ENCODE assay signal across 1 cellular context in genomic region chr3:129593595-129594339, GRCh38.
TF ChIP-seq lines count a peak whose summit lies in the region.

No MANE protein-coding gene starts in this region.

TF ChIP-seq in HepG2, 621 proteins besides CTCF, POLR2A, EP300 and RAD21 (continued from another document and continues in another):
- TF ChIP-seq IKZF5 (CRISPR knock-in tag; IDR thresholded peaks at IDR 0.05) (peak; percentile 84; the same call in 1 of the 2 replicates), DBP (CRISPR knock-in tag; IDR thresholded peaks at IDR 0.05; ENCODE audit: not compliant biosample characterization) (no peak), MAFK (conservative IDR thresholded peaks at IDR 0.05 in 1 of 2, IDR thresholded peaks at IDR 0.05 in 1 of 2; ENCODE audit: low read length in 2 of 2) (no peak), ZNF556 (CRISPR knock-in tag; IDR thresholded peaks at IDR 0.05; ENCODE audit: borderline replicate concordance) (peak; percentile 30; the same call in 1 of the 2 replicates), YEATS2 (CRISPR knock-in tag; IDR thresholded peaks at IDR 0.05; ENCODE audit: borderline replicate concordance) (peak; percentile 63; the same call in 1 of the 2 replicates), NR2F2 (IDR thresholded peaks at IDR 0.05; ENCODE audit: borderline replicate concordance, low read depth) (peak; percentile 80; the same call in 1 of the 2 replicates), MEIS2 (CRISPR knock-in tag; IDR thresholded peaks at IDR 0.05) (peak; percentile 89), ATAD3A (CRISPR knock-in tag; IDR thresholded peaks at IDR 0.05) (no peak), KDM1A (CRISPR knock-in tag; IDR thresholded peaks at IDR 0.05) (no peak), PHF21A (CRISPR knock-in tag; IDR thresholded peaks at IDR 0.05) (peak; percentile 95), CHD2 (IDR thresholded peaks at IDR 0.05; ENCODE audit: low read depth, low read length) (no peak), SP5 (CRISPR knock-in tag; IDR thresholded peaks at IDR 0.05; ENCODE audit: borderline replicate concordance, low read depth) (peak; percentile 88), YY1 (IDR thresholded peaks at IDR 0.05; ENCODE audit: insufficient read depth, insufficient replicate concordance, low read depth, low read length) (peak; percentile 46), HCFC1 (IDR thresholded peaks at IDR 0.05; ENCODE audit: low read depth, low read length) (no peak), ZMAT3 (CRISPR knock-in tag; conservative IDR thresholded peaks at IDR 0.05) (peak; percentile 65), ZSCAN20 (CRISPR knock-in tag; IDR thresholded peaks at IDR 0.05; ENCODE audit: borderline replicate concordance) (peak; percentile 58; the same call in 1 of the 2 replicates), REPIN1 (CRISPR knock-in tag; IDR thresholded peaks at IDR 0.05; ENCODE audit: borderline replicate concordance, low read depth) (peak; percentile 77; the same call in 1 of the 2 replicates), ZNF557 (CRISPR knock-in tag; IDR thresholded peaks at IDR 0.05) (no peak), ZNF678 (CRISPR knock-in tag; IDR thresholded peaks at IDR 0.05) (no peak), ZIK1 (CRISPR knock-in tag; IDR thresholded peaks at IDR 0.05; ENCODE audit: borderline replicate concordance, low read depth) (0 out of 2 replicates have a peak, but pooled peaks have one; percentile 21), MBD4 (IDR thresholded peaks at IDR 0.05; ENCODE audit: borderline replicate concordance, low read length) (no peak), CENPT (CRISPR knock-in tag; IDR thresholded peaks at IDR 0.05; ENCODE audit: low read depth) (no peak), ESRRA (CRISPR knock-in tag; IDR thresholded peaks at IDR 0.05; ENCODE audit: low read depth) (no peak; the same call in none of the 2 replicates), NFKB2 (CRISPR knock-in tag; IDR thresholded peaks at IDR 0.05; ENCODE audit: borderline replicate concordance) (0 out of 2 replicates have a peak, but pooled peaks have one; percentile 58), THYN1 (CRISPR knock-in tag; IDR thresholded peaks at IDR 0.05; ENCODE audit: borderline replicate concordance, low read depth) (no peak), NR2F6 (IDR thresholded peaks at IDR 0.05) (peak; percentile 87), NR2F6 (CRISPR knock-in tag; IDR thresholded peaks at IDR 0.05) (peak; percentile 93), FOXO1 (CRISPR knock-in tag; IDR thresholded peaks at IDR 0.05) (peak; percentile 81), MEF2D (CRISPR knock-in tag; IDR thresholded peaks at IDR 0.05) (peak; percentile 78), TFDP2 (CRISPR knock-in tag; IDR thresholded peaks at IDR 0.05) (peak; percentile 61), TEAD3 (CRISPR knock-in tag; optimal IDR thresholded peaks at IDR 0.05; ENCODE audit: borderline replicate concordance) (peak; percentile 62), ZNF468 (CRISPR knock-in tag; IDR thresholded peaks at IDR 0.05) (no peak), ZNF24 (IDR thresholded peaks at IDR 0.05) (no peak), CCDC6 (CRISPR knock-in tag; IDR thresholded peaks at IDR 0.05) (no peak), TOPORS (CRISPR knock-in tag; IDR thresholded peaks at IDR 0.05) (no peak), ZNF713 (CRISPR knock-in tag; IDR thresholded peaks at IDR 0.05) (no peak), HOXA5 (CRISPR knock-in tag; IDR thresholded peaks at IDR 0.05) (no peak; the same call in 1 of the 2 replicates), RXRA (CRISPR knock-in tag; IDR thresholded peaks at IDR 0.05) (peak; percentile 66), HNRNPK (IDR thresholded peaks at IDR 0.05; ENCODE audit: low read depth, low read length, poor library complexity, severe bottlenecking) (no peak), CEBPG (CRISPR knock-in tag; IDR thresholded peaks at IDR 0.05) (peak; percentile 79), HIC2 (CRISPR knock-in tag; IDR thresholded peaks at IDR 0.05; ENCODE audit: low read depth) (peak; percentile 97), GATA4 (IDR thresholded peaks at IDR 0.05; ENCODE audit: borderline replicate concordance, low read depth) (no peak), CCAR2 (optimal IDR thresholded peaks at IDR 0.05; ENCODE audit: low read depth, low read length) (no peak), SETDB1 (CRISPR knock-in tag; IDR thresholded peaks at IDR 0.05; ENCODE audit: borderline replicate concordance) (no peak)
- TF ChIP-seq, protein P1, sequence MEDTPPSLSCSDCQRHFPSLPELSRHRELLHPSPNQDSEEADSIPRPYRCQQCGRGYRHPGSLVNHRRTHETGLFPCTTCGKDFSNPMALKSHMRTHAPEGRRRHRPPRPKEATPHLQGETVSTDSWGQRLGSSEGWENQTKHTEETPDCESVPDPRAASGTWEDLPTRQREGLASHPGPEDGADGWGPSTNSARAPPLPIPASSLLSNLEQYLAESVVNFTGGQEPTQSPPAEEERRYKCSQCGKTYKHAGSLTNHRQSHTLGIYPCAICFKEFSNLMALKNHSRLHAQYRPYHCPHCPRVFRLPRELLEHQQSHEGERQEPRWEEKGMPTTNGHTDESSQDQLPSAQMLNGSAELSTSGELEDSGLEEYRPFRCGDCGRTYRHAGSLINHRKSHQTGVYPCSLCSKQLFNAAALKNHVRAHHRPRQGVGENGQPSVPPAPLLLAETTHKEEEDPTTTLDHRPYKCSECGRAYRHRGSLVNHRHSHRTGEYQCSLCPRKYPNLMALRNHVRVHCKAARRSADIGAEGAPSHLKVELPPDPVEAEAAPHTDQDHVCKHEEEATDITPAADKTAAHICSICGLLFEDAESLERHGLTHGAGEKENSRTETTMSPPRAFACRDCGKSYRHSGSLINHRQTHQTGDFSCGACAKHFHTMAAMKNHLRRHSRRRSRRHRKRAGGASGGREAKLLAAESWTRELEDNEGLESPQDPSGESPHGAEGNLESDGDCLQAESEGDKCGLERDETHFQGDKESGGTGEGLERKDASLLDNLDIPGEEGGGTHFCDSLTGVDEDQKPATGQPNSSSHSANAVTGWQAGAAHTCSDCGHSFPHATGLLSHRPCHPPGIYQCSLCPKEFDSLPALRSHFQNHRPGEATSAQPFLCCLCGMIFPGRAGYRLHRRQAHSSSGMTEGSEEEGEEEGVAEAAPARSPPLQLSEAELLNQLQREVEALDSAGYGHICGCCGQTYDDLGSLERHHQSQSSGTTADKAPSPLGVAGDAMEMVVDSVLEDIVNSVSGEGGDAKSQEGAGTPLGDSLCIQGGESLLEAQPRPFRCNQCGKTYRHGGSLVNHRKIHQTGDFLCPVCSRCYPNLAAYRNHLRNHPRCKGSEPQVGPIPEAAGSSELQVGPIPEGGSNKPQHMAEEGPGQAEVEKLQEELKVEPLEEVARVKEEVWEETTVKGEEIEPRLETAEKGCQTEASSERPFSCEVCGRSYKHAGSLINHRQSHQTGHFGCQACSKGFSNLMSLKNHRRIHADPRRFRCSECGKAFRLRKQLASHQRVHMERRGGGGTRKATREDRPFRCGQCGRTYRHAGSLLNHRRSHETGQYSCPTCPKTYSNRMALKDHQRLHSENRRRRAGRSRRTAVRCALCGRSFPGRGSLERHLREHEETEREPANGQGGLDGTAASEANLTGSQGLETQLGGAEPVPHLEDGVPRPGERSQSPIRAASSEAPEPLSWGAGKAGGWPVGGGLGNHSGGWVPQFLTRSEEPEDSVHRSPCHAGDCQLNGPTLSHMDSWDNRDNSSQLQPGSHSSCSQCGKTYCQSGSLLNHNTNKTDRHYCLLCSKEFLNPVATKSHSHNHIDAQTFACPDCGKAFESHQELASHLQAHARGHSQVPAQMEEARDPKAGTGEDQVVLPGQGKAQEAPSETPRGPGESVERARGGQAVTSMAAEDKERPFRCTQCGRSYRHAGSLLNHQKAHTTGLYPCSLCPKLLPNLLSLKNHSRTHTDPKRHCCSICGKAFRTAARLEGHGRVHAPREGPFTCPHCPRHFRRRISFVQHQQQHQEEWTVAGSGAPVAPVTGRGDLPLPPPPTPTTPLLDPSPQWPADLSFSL (CRISPR knock-in tag; IDR thresholded peaks at IDR 0.05) = no peak
- TF ChIP-seq, protein P2, sequence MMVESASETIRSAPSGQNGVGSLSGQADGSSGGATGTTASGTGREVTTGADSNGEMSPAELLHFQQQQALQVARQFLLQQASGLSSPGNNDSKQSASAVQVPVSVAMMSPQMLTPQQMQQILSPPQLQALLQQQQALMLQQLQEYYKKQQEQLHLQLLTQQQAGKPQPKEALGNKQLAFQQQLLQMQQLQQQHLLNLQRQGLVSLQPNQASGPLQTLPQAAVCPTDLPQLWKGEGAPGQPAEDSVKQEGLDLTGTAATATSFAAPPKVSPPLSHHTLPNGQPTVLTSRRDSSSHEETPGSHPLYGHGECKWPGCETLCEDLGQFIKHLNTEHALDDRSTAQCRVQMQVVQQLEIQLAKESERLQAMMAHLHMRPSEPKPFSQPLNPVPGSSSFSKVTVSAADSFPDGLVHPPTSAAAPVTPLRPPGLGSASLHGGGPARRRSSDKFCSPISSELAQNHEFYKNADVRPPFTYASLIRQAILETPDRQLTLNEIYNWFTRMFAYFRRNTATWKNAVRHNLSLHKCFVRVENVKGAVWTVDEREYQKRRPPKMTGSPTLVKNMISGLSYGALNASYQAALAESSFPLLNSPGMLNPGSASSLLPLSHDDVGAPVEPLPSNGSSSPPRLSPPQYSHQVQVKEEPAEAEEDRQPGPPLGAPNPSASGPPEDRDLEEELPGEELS (CRISPR knock-in tag; IDR thresholded peaks at IDR 0.05) = peak; percentile 88
- TF ChIP-seq, protein P3, sequence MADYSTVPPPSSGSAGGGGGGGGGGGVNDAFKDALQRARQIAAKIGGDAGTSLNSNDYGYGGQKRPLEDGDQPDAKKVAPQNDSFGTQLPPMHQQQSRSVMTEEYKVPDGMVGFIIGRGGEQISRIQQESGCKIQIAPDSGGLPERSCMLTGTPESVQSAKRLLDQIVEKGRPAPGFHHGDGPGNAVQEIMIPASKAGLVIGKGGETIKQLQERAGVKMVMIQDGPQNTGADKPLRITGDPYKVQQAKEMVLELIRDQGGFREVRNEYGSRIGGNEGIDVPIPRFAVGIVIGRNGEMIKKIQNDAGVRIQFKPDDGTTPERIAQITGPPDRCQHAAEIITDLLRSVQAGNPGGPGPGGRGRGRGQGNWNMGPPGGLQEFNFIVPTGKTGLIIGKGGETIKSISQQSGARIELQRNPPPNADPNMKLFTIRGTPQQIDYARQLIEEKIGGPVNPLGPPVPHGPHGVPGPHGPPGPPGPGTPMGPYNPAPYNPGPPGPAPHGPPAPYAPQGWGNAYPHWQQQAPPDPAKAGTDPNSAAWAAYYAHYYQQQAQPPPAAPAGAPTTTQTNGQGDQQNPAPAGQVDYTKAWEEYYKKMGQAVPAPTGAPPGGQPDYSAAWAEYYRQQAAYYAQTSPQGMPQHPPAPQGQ (CRISPR knock-in tag; IDR thresholded peaks at IDR 0.05; ENCODE audit: borderline replicate concordance) = no peak
- TF ChIP-seq, protein P4, sequence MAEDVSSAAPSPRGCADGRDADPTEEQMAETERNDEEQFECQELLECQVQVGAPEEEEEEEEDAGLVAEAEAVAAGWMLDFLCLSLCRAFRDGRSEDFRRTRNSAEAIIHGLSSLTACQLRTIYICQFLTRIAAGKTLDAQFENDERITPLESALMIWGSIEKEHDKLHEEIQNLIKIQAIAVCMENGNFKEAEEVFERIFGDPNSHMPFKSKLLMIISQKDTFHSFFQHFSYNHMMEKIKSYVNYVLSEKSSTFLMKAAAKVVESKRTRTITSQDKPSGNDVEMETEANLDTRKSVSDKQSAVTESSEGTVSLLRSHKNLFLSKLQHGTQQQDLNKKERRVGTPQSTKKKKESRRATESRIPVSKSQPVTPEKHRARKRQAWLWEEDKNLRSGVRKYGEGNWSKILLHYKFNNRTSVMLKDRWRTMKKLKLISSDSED (CRISPR knock-in tag; IDR thresholded peaks at IDR 0.05) = no peak
